1 cellular context compared by ENCODE assay signal in genomic region chr2:102478686-102479470, GRCh38.
TF ChIP-seq lines count a peak whose summit lies in the region.

No MANE protein-coding gene starts in this region.

TF ChIP-seq in H1, 55 proteins besides CTCF, POLR2A, EP300 and RAD21:
- TF ChIP-seq ZNF274 (IDR thresholded peaks at IDR 0.05; ENCODE audit: borderline replicate concordance, extremely low read depth, low read length) = no peak
- TF ChIP-seq SRF (IDR thresholded peaks at IDR 0.05; ENCODE audit: low read depth, low read length) = no peak
